ENCODE assay signal across 6 cellular contexts in genomic region chr3:154745122-154745521, GRCh38.
"Had no signal": no experiment of that assay in that cellular context is flagged by ENCODE, and none has a peak within 500 bp of the region (broad histone marks: within the 10 kb centered on the region; RNA-seq: fewer than 3 reads in every experiment).

No MANE protein-coding gene starts in this region.

- ATAC-seq: GM12878 had no signal

- H3K4me3 ChIP-seq: GM12878 had no signal

- DNase-seq: GDM1 had no signal

- FAIRE-seq: GM12878, GM12891, GM12892, GM18507, GM19239 had no signal
